In genomic region chr3:76054404-76054803, GRCh38 we compare ENCODE assay signal across 16 cellular contexts.
DNase-seq lines count a peak whose midpoint lies in the region; ATAC-seq and TF ChIP-seq lines count a peak whose summit lies in the region.
"Had no signal": no experiment of that assay in that cellular context is flagged by ENCODE, and none has a peak within 500 bp of the region (broad histone marks: within the 10 kb centered on the region; RNA-seq: fewer than 3 reads in every experiment).

No MANE protein-coding gene starts in this region.

- DNase-seq in adipocyte (ENCODE audit: low read depth), result peak; percentile 31
- peak; percentile 5 for DNase-seq in fibroblast of villous mesenchyme (ENCODE audit: low read depth)
- DNase-seq: 8988T; ACHN; BE2C; C1 segment of cervical spinal cord; Caco-2; Calu3; CD4-positive, alpha-beta T cell; CD8-positive, alpha-beta T cell; DMS79 treated with DMSO at 0.1 percent for 48 hours; GF-D8 had no signal

- H3K27me3 ChIP-seq in adipocyte (replicated peaks; ENCODE audit: control insufficient read depth, insufficient read depth, low read length), result no peaks in the 10 kb centered on the region
- H3K27me3 ChIP-seq: BE2C, BLaER1 had no signal

- H3K4me3 ChIP-seq in adipocyte (ENCODE audit: low read length) (no peak overlapping the region), fibroblast of villous mesenchyme (ENCODE audit: low read depth, low read length) (no peak overlapping the region)
- H3K4me3 ChIP-seq: BLaER1 had no signal

- H3K4me1 ChIP-seq in adipocyte (ENCODE audit: control insufficient read depth, insufficient read depth, low read length), result peaks cover 3% of the 10 kb centered on the region
- H3K4me1 ChIP-seq: BE2C, BLaER1, Caco-2 had no signal

- H3K9ac ChIP-seq in adipocyte (ENCODE audit: low read length), result no peak overlapping the region
- H3K9ac ChIP-seq: BLaER1 had no signal

- no peak for ATAC-seq in HG03039 (IDR thresholded peaks at IDR 0.05; ENCODE audit: unreplicated experiment)
- no peak for ATAC-seq in HG03442 (IDR thresholded peaks at IDR 0.05; ENCODE audit: unreplicated experiment)
- ATAC-seq in HG03025 (IDR thresholded peaks at IDR 0.05; ENCODE audit: low FRiP score, unreplicated experiment), result no peak
- ATAC-seq: CD8-positive, alpha-beta T cell had no signal

- H3K36me3 ChIP-seq in adipocyte (ENCODE audit: control insufficient read depth, insufficient read depth, low read length, severe bottlenecking), result no peaks in the 10 kb centered on the region
- H3K36me3 ChIP-seq: BE2C, BLaER1 had no signal

- H3K9me3 ChIP-seq in adipocyte (ENCODE audit: control insufficient read depth, low read length), result no peaks in the 10 kb centered on the region
- H3K9me3 ChIP-seq: BE2C, Caco-2 had no signal

- TF ChIP-seq CTCF in fibroblast of villous mesenchyme (IDR thresholded peaks at IDR 0.05; ENCODE audit: insufficient read depth, low read depth, low read length), result no peak
